8 cellular contexts compared by ENCODE assay signal in the genomic region with DNA sequence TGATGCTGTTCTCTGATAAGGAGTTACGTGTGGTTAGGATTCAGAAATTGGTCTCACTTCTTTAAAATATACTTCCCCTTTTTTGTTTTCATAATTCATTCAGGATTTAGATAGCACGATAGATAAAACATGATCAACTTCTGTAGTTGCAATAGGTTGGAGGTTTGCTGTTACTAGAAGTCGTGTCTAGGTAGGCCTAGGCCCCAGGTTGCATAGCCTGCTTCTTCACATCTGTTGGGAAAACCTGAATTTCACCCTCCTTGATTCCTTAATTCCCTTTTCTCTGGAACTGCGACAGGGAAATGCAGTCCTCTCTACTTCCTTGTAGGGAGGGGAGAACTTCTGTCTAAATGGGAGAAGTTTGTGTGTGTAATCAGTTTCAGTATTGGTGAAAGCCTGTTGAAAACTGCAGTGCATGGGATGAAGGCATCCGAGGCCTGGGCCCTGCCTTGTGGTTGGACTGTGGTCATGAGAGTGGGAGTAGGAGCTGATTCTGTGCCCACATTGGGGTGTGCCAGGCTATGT. TPM values are rescaled to one million over a fixed set of nuclear protein-coding genes. Genes with fewer than 3 reads are reported as not detected.
DNase-seq lines count a peak whose midpoint lies in the region; ATAC-seq and TF ChIP-seq lines count a peak whose summit lies in the region.

No MANE protein-coding gene starts in this region.

- H3K27me3 Mint-ChIP-seq in activated CD4-positive, alpha-beta T cell treated with anti-CD3 and anti-CD28 coated beads, Interleukin-2, amount 10 ng/mL, durations not matched to agents 7 days and 5 days, result no peaks in the 10 kb centered on the region
- no peaks in the 10 kb centered on the region for H3K27me3 Mint-ChIP-seq in progenitor cell of endocrine pancreas

- CTCF ChIA-PET in activated CD4-positive, alpha-beta T cell treated with anti-CD3 and anti-CD28 coated beads, Interleukin-2, amount 10 ng/mL, durations not matched to agents 7 days and 5 days (lab: Charles Lee), result interaction anchor here (1.0 to 3.7 kb wide), 6 partner anchors 13 to 749 kb away, joined by 3 to 45 read pairs (median 6); a partner anchor contains a TSS

- H3K27ac ChIP-seq in lung (ENCODE audit: low read depth in 1 of 2, low read length in 1 of 2), result peak overlapping the region in 1 of 2 donors; percentile 72

- peak overlapping the region; percentile 90 for H3K27ac Mint-ChIP-seq in activated CD4-positive, alpha-beta T cell treated with anti-CD3 and anti-CD28 coated beads, Interleukin-2, amount 10 ng/mL, durations not matched to agents 7 days and 5 days
- no peak overlapping the region for H3K27ac Mint-ChIP-seq in progenitor cell of endocrine pancreas

- DNase-seq in activated CD4-positive, alpha-beta T cell treated with anti-CD3 and anti-CD28 coated beads, Interleukin-2, amount 10 ng/mL, durations not matched to agents 7 days and 5 days, result peak; percentile 33
- DNase-seq in lung (ENCODE audit: low spot score), result peak; percentile 42
- DNase-seq in SW 1271 (lab: John Stamatoyannopoulos, UW), result no peak
- no peak for DNase-seq in EL
- no peak for DNase-seq in progenitor cell of endocrine pancreas (ENCODE audit: low spot score, unreplicated experiment)

- no peaks in the 10 kb centered on the region for H3K27me3 ChIP-seq in lung (ENCODE audit: control insufficient read depth, insufficient read depth)

- WGBS in lung, 2 donors, result 22 to 55% methylated on average over 5 of the region's 5 CpGs

- H3K9me3 Mint-ChIP-seq in activated CD4-positive, alpha-beta T cell treated with anti-CD3 and anti-CD28 coated beads, Interleukin-2, amount 10 ng/mL, durations not matched to agents 7 days and 5 days, result peaks cover 1% of the 10 kb centered on the region
- no peaks in the 10 kb centered on the region for H3K9me3 Mint-ChIP-seq in progenitor cell of endocrine pancreas (ENCODE audit: low read depth)

- peaks cover 0 to 2% of the 10 kb centered on the region in 2 donors for H3K4me1 ChIP-seq in lung (ENCODE audit: control insufficient read depth in 2 of 2, insufficient read depth in 2 of 2, low read length in 2 of 2)

- H3K4me3 Mint-ChIP-seq in activated CD4-positive, alpha-beta T cell treated with anti-CD3 and anti-CD28 coated beads, Interleukin-2, amount 10 ng/mL, durations not matched to agents 7 days and 5 days, result no peak overlapping the region
- H3K4me3 Mint-ChIP-seq in progenitor cell of endocrine pancreas (ENCODE audit: low read depth), result no peak overlapping the region

- POLR2A ChIA-PET in activated CD4-positive, alpha-beta T cell treated with anti-CD3 and anti-CD28 coated beads, Interleukin-2, amount 10 ng/mL, durations not matched to agents 7 days and 5 days (lab: Charles Lee), result no interaction called here

- TF ChIP-seq CTCF in lung (IDR thresholded peaks at IDR 0.05; ENCODE audit: control extremely low read depth, extremely low read depth) (no peak), progenitor cell of endocrine pancreas (IDR thresholded peaks at IDR 0.05; ENCODE audit: unreplicated experiment) (no peak)

- H3K9me3 ChIP-seq in lung (ENCODE audit: control insufficient read depth in 2 of 2, insufficient read depth in 1 of 2, low read length in 1 of 2), result no peaks in the 10 kb centered on the region

- peaks cover 57% of the 10 kb centered on the region for H3K4me1 Mint-ChIP-seq in activated CD4-positive, alpha-beta T cell treated with anti-CD3 and anti-CD28 coated beads, Interleukin-2, amount 10 ng/mL, durations not matched to agents 7 days and 5 days
- H3K4me1 Mint-ChIP-seq in progenitor cell of endocrine pancreas (ENCODE audit: low read depth), result peaks cover 1% of the 10 kb centered on the region

- peaks cover 2% of the 10 kb centered on the region for H3K36me3 Mint-ChIP-seq in activated CD4-positive, alpha-beta T cell treated with anti-CD3 and anti-CD28 coated beads, Interleukin-2, amount 10 ng/mL, durations not matched to agents 7 days and 5 days (ENCODE audit: low read depth)
- no peaks in the 10 kb centered on the region for H3K36me3 Mint-ChIP-seq in progenitor cell of endocrine pancreas (ENCODE audit: insufficient read depth)

- no peak overlapping the region for H3K4me3 ChIP-seq in lung

- ATAC-seq in GM19035 (IDR thresholded peaks at IDR 0.05; ENCODE audit: unreplicated experiment) (peak; percentile 36), HG03432 (IDR thresholded peaks at IDR 0.05; ENCODE audit: unreplicated experiment) (peak; percentile 51), lung (ENCODE audit: insufficient read depth, low FRiP score) (peak; percentile 56), GM18520 (IDR thresholded peaks at IDR 0.05; ENCODE audit: unreplicated experiment) (no peak)

- H3K36me3 ChIP-seq in lung (ENCODE audit: control insufficient read depth in 2 of 2, insufficient read depth in 2 of 2, low read length in 2 of 2), result no peaks in the 10 kb centered on the region

RNA-seq across cellular contexts. Expression of a gene that starts 33.3 kb away (rescaled TPM):
- 100 to 1,000 TPM; 144 to 181 TPM for total RNA-seq in activated CD4-positive, alpha-beta T cell treated with anti-CD3 and anti-CD28 coated beads, Interleukin-2, amount 10 ng/mL, durations not matched to agents 7 days and 5 days
- total RNA-seq in lung, result 1 to 10 TPM; 1.5 to 1.8 TPM
- 1 to 10 TPM in 1 of 2 donors, under 1 TPM in 1; 0.87 to 2.7 TPM for polyA plus RNA-seq in lung
- total RNA-seq in progenitor cell of endocrine pancreas, result not detected in 2 replicates

Comparison
In these comparisons a context has a peak if more than half of its experiments do, and no peak if none do; other contexts are left out.
1. DNase-seq: peak in activated CD4-positive, alpha-beta T cell treated with anti-CD3 and anti-CD28 coated beads, Interleukin-2, amount 10 ng/mL, durations not matched to agents 7 days and 5 days (single experiment) and lung (single experiment); none in SW 1271 (0 of 2), EL (single experiment) and progenitor cell of endocrine pancreas (single experiment).
2. RNA of a gene that starts 33.3 kb away (total RNA-seq): 144 to 181 TPM in activated CD4-positive, alpha-beta T cell treated with anti-CD3 and anti-CD28 coated beads, Interleukin-2, amount 10 ng/mL, durations not matched to agents 7 days and 5 days; 1.5 to 1.8 TPM in lung and not detected in progenitor cell of endocrine pancreas; every median in the first group is over 10 times any median in the second.